ENCODE assay signal across 21 cellular contexts in genomic region chr21:37520801-37521200, GRCh38.
"Had no signal": no experiment of that assay in that cellular context is flagged by ENCODE, and none has a peak within 500 bp of the region (broad histone marks: within the 10 kb centered on the region; RNA-seq: fewer than 3 reads in every experiment).

No MANE protein-coding gene starts in this region.

- H3K4me3 ChIP-seq: cardiac muscle cell had no signal

- DNase-seq: activated CD4-positive, CD25-positive, alpha-beta regulatory T cell; activated CD8-positive, alpha-beta memory T cell treated with anti-CD3 and anti-CD28 coated beads, Interleukin-2, amount 50 U/mL, for 4 hours; activated CD8-positive, alpha-beta T cell treated with anti-CD3 and anti-CD28 coated beads for 36 hours; activated gamma-delta T cell treated with Interleukin-2 at 50 U/mL for 16 hours; activated naive CD4-positive, alpha-beta T cell treated with anti-CD3 and anti-CD28 coated beads, Interleukin-2, amount 10 ng/mL, durations not matched to agents 7 days and 5 days; activated naive CD8-positive, alpha-beta T cell treated with anti-CD3 and anti-CD28 coated beads for 36 hours; activated T-cell treated with anti-CD3 and anti-CD28 coated beads, Interleukin-2, amount 50 U/mL, for 72 hours; brain microvascular endothelial cell; cerebellar nuclear complex; MM.1S; NCI-H1105; NCI-H1436 treated with DMSO at 0.1 percent for 48 hours; NCI-H187; NCI-H2081; NCI-H510A treated with DMSO at 0.1 percent for 48 hours; PC-3; SHP77 treated with DMSO at 0.1 percent for 48 hours; T-helper 9 cell had no signal

- H3K27me3 Mint-ChIP-seq: activated CD8-positive, alpha-beta T cell treated with anti-CD3 and anti-CD28 coated beads for 36 hours; activated naive CD4-positive, alpha-beta T cell treated with anti-CD3 and anti-CD28 coated beads, Interleukin-2, amount 10 ng/mL, durations not matched to agents 7 days and 5 days; activated naive CD8-positive, alpha-beta T cell treated with anti-CD3 and anti-CD28 coated beads for 36 hours had no signal

- ATAC-seq: activated CD8-positive, alpha-beta T cell treated with anti-CD3 and anti-CD28 coated beads for 36 hours; activated T-cell treated with anti-CD3 and anti-CD28 coated beads, Interleukin-2, amount 50 U/mL, for 72 hours; PC-3 had no signal

- H3K4me1 Mint-ChIP-seq: activated naive CD4-positive, alpha-beta T cell treated with anti-CD3 and anti-CD28 coated beads, Interleukin-2, amount 10 ng/mL, durations not matched to agents 7 days and 5 days; activated naive CD8-positive, alpha-beta T cell treated with anti-CD3 and anti-CD28 coated beads for 36 hours had no signal

- H3K9me3 Mint-ChIP-seq: activated CD8-positive, alpha-beta T cell treated with anti-CD3 and anti-CD28 coated beads for 36 hours; activated naive CD4-positive, alpha-beta T cell treated with anti-CD3 and anti-CD28 coated beads, Interleukin-2, amount 10 ng/mL, durations not matched to agents 7 days and 5 days; activated naive CD8-positive, alpha-beta T cell treated with anti-CD3 and anti-CD28 coated beads for 36 hours; activated T-cell treated with anti-CD3 and anti-CD28 coated beads, Interleukin-2, amount 50 U/mL, for 72 hours; activated T-helper 2 cell treated with anti-CD3 and anti-CD28 coated beads, Interferon-gamma antibody, Interleukin-2, Interleukin-4, amounts not matched to agents 10 μg/mL and 5 μg/mL and 100 μg/mL, durations not matched to agents 14 hours and 24 hours and 36 hours; T-helper 1 cell treated with Interleukin-12 subunit alpha and Interleukin-12 subunit beta and Interleukin-4 antibody, amounts not matched to agents 30 μg/mL and 1 μg/mL, for 36 hours had no signal

- H3K27ac Mint-ChIP-seq: activated naive CD4-positive, alpha-beta T cell treated with anti-CD3 and anti-CD28 coated beads, Interleukin-2, amount 10 ng/mL, durations not matched to agents 7 days and 5 days; activated T-cell treated with anti-CD3 and anti-CD28 coated beads, Interleukin-2, amount 50 U/mL, for 72 hours; activated T-helper 2 cell treated with anti-CD3 and anti-CD28 coated beads, Interferon-gamma antibody, Interleukin-2, Interleukin-4, amounts not matched to agents 10 μg/mL and 5 μg/mL and 100 μg/mL, durations not matched to agents 14 hours and 24 hours and 36 hours; T-helper 1 cell treated with Interleukin-12 subunit alpha and Interleukin-12 subunit beta and Interleukin-4 antibody, amounts not matched to agents 30 μg/mL and 1 μg/mL, for 36 hours had no signal

- H3K4me3 Mint-ChIP-seq: activated CD8-positive, alpha-beta T cell treated with anti-CD3 and anti-CD28 coated beads for 36 hours; activated naive CD4-positive, alpha-beta T cell treated with anti-CD3 and anti-CD28 coated beads, Interleukin-2, amount 10 ng/mL, durations not matched to agents 7 days and 5 days; activated naive CD8-positive, alpha-beta T cell treated with anti-CD3 and anti-CD28 coated beads for 36 hours; activated T-cell treated with anti-CD3 and anti-CD28 coated beads, Interleukin-2, amount 50 U/mL, for 72 hours; T-helper 1 cell treated with Interleukin-12 subunit alpha and Interleukin-12 subunit beta and Interleukin-4 antibody, amounts not matched to agents 30 μg/mL and 1 μg/mL, for 36 hours had no signal
